ENCODE assay signal across 8 cellular contexts in genomic region chr17:67289174-67289876, GRCh38. TPM values are rescaled to one million over a fixed set of nuclear protein-coding genes. Genes with fewer than 3 reads are reported as not detected.
DNase-seq lines count a peak whose midpoint lies in the region; ATAC-seq lines count a peak whose summit lies in the region.

No MANE protein-coding gene starts in this region.

- DNase-seq in DMS153 treated with DMSO at 0.1 percent for 48 hours (lab: John Stamatoyannopoulos, UW; ENCODE audit: unreplicated experiment) (peak; percentile 10), amniotic epithelial cell (ENCODE audit: low read depth) (peak; percentile 33), left cardiac atrium (peak; percentile 87), retina (peak; percentile 24), NK-92 (lab: John Stamatoyannopoulos, UW; ENCODE audit: unreplicated experiment) (no peak)
- no peak for DNase-seq in activated CD4-positive, CD25-positive, alpha-beta regulatory T cell (lab: John Stamatoyannopoulos, UW)

- intact Hi-C loops in left cardiac atrium (cut with DNase I): no loop called here

- peak; percentile 91 to 93 for ATAC-seq in left cardiac atrium
- no peak for ATAC-seq in GM21576 (IDR thresholded peaks at IDR 0.05; ENCODE audit: unreplicated experiment)
- ATAC-seq in HG03039 (IDR thresholded peaks at IDR 0.05; ENCODE audit: unreplicated experiment): no peak

RNA-seq across cellular contexts. Expression of gene HELZ, which starts 44.3 kb away (rescaled TPM):
- 10 to 100 TPM; 34.5 to 36.0 TPM for total RNA-seq in left cardiac atrium

Comparison
In these comparisons a context has a peak if more than half of its experiments do, and no peak if none do; other contexts are left out.
1. DNase-seq: peak in DMS153 treated with DMSO at 0.1 percent for 48 hours (single experiment), amniotic epithelial cell (single experiment), left cardiac atrium (single experiment) and retina (single experiment); none in activated CD4-positive, CD25-positive, alpha-beta regulatory T cell (0 of 4) and NK-92 (single experiment).
2. ATAC-seq: peak in left cardiac atrium (2 of 2); none in GM21576 (single experiment) and HG03039 (single experiment).